8 cellular contexts compared by ENCODE assay signal in the genomic region with DNA sequence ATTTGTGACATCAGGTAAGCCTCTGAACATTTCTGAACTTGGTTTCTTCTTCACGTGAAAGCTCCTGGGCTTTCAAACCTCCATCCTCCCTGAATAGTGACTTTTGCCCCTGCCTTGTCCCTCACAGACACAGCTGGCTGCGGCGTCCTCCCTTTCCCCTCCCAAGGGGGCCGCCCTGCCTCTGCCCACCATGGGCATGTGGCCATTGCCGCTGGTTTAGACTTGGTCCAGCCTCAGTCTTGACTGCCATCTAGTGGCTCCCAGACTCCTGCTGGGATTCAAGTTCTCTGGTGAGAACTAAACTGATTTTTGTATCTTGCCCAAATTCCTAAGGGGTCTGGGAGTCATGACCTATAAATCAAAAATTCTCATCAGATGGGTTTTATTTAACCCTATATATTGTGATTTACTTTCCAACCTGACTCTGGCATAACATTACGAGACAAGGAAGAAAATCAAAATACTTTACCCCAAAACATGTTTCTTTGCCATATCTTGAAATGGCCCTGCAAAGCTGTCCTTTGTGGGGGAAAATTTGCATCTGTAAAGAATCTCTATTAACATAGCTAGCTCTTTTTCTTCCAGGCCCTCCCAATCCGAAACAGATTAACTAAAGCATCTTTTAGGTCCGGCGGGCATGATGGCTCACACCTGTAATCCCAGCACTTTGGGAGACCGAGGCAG.
DNase-seq lines count a peak whose midpoint lies in the region; TF ChIP-seq lines count a peak whose summit lies in the region.
"Not testable (repeated sequence)": the region's sequence is repeated elsewhere in the genome, so short reads cannot be mapped to it uniquely, and the experiment has no call there.

No MANE protein-coding gene starts in this region.

- not testable (repeated sequence) for H3K4me1 ChIP-seq in breast epithelium; left ventricle myocardium inferior; ovary (ENCODE audit: insufficient read depth); uterus

- intact Hi-C loops in breast epithelium (cut with DNase I; ENCODE audit: low total_unique reads); left ventricle myocardium inferior (cut with micrococcal nuclease); ovary (cut with DNase I); uterus (cut with DNase I; ENCODE audit: low total_unique reads): not testable (repeated sequence)

- not testable (repeated sequence) for H3K27me3 ChIP-seq in breast epithelium, ovary
- H3K27me3 ChIP-seq in left ventricle myocardium inferior (ENCODE audit: low read depth) = peaks cover 61% of the 10 kb centered on the region
- H3K27me3 ChIP-seq in uterus = peaks cover 0 to 15% of the 10 kb centered on the region in 2 donors

- DNase-seq in G401 (ENCODE audit: low spot score) (peak; percentile 61), LoVo (ENCODE audit: low spot score) (peak; percentile 37), NOMO-1 treated with dmso at 0.1 percent for 144 hours (lab: John Stamatoyannopoulos, UW; ENCODE audit: unreplicated experiment) (peak; percentile 14), left ventricle myocardium inferior (peak; percentile 41), ovary (peak; percentile 38 to 62 (median 48)), uterus (peak; percentile 38 to 40)
- DNase-seq in activated CD4-positive, alpha-beta T cell treated with anti-CD3 and anti-CD28 coated beads for 48 hours = peak; percentile 50
- not testable (repeated sequence) for DNase-seq in breast epithelium (ENCODE audit: low spot score in 2 of 2)

- 25 to 27% (median 26%) methylated on average over 10 of the region's 10 CpGs for WGBS in ovary, 3 donors

- not testable (repeated sequence) for H3K9me3 ChIP-seq in breast epithelium; left ventricle myocardium inferior (replicated peaks); ovary; uterus

- H3K27ac ChIP-seq in breast epithelium; left ventricle myocardium inferior (replicated peaks); ovary; uterus: not testable (repeated sequence)

- TF ChIP-seq CTCF in breast epithelium (IDR thresholded peaks at IDR 0.05) (peak in 2 of 3 donors; percentile 53 to 58), left ventricle myocardium inferior (IDR thresholded peaks at IDR 0.05; ENCODE audit: borderline replicate concordance) (peak; percentile 89), ovary (IDR thresholded peaks at IDR 0.05) (peak in 2 of 3 donors; percentile 21 to 36), uterus (IDR thresholded peaks at IDR 0.05) (peak; percentile 60 to 71 (median 65))

- not testable (repeated sequence) for H3K4me3 ChIP-seq in breast epithelium, left ventricle myocardium inferior, ovary, uterus

- not testable (repeated sequence) for TF ChIP-seq POLR2A in breast epithelium (IDR thresholded peaks at IDR 0.05); ovary (IDR thresholded peaks at IDR 0.05); uterus (IDR thresholded peaks at IDR 0.05)

- not testable (repeated sequence) for TF ChIP-seq EP300 in ovary (IDR thresholded peaks at IDR 0.05)

- H3K36me3 ChIP-seq in breast epithelium, left ventricle myocardium inferior, ovary, uterus: not testable (repeated sequence)

- in situ Hi-C loops in G401 (cut with HindIII; ENCODE audit: low sequenced_read_pairs) = not testable (repeated sequence)

Comparison
In these comparisons a context has a peak if more than half of its experiments do, and no peak if none do; other contexts are left out.
1. CTCF ChIP-seq: peak in every context shown above with its lines; median percentile 89 in left ventricle myocardium inferior; 65 in uterus; 56 in breast epithelium; 28 in ovary.